Comparison of ENCODE assay signal across 11 cellular contexts in the genomic region with DNA sequence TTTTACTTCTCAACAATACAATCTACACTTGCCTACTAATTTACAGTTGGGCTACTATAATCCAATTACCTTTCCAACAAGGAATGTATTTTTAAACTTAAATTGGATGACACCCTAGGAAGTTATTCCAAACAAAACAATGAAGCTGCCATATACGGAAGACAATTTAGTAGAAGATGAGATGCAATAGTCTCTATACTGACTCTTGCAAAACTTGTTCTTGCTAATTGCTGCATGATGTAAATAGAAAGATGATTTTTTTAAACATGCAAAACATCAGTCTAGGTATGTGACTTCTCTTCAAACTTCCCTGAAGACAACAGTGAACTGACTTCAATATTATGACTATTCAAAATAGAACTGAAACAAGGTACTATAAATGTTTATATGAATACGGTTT.
A peak's percentile ranks its signal among the peaks of the same experiment; 100 is the strongest.
DNase-seq lines count a peak whose midpoint lies in the region; ATAC-seq and TF ChIP-seq lines count a peak whose summit lies in the region.
"Had no signal": no experiment of that assay in that cellular context is flagged by ENCODE, and none has a peak within 500 bp of the region (broad histone marks: within the 10 kb centered on the region; RNA-seq: fewer than 3 reads in every experiment).

No MANE protein-coding gene starts in this region.

- DNase-seq in AG04449 (ENCODE audit: low read depth, low spot score) (peak; percentile 26), epithelial cell of esophagus (ENCODE audit: low read depth) (peak; percentile 66), retina (no peak), NCI-H187 treated with DMSO at 0.1 percent for 48 hours (lab: John Stamatoyannopoulos, UW) (no peak)
- no peak for DNase-seq in stimulated activated naive CD4-positive, alpha-beta T cell (lab: John Stamatoyannopoulos, UW)
- no peak for DNase-seq in activated T-cell treated with anti-CD3 and anti-CD28 coated beads, Interleukin-2, amount 50 U/mL, for 48 hours
- DNase-seq: HFFc6, left lung, posterior cingulate gyrus had no signal

- POLR2A ChIA-PET in AG04449 (lab: Yijun Ruan, JAX), result no interaction called here

- TF ChIP-seq CTCF in AG04449 (IDR thresholded peaks at IDR 0.05; ENCODE audit: insufficient read depth, low read length, missing control alignments) (no peak), epithelial cell of esophagus (IDR thresholded peaks at IDR 0.05; ENCODE audit: insufficient read depth, low read depth, low read length, missing control alignments) (no peak)

- peak; percentile 40 for ATAC-seq in GM19351 (IDR thresholded peaks at IDR 0.05; ENCODE audit: unreplicated experiment)
- ATAC-seq in HG03064 (IDR thresholded peaks at IDR 0.05; ENCODE audit: low read depth, unreplicated experiment), result peak; percentile 32

- H3K4me3 ChIP-seq in AG04449 (ENCODE audit: low read depth, low read length) (no peak overlapping the region), epithelial cell of esophagus (ENCODE audit: low read length) (no peak overlapping the region)
- H3K4me3 ChIP-seq: left lung had no signal

- CTCF ChIA-PET in AG04449 (lab: Yijun Ruan, JAX), result interaction anchor here (1.2 to 2.2 kb wide), 2 partner anchors 10 to 17 kb away, joined by 3 to 5 read pairs; a partner anchor contains a TSS

Comparison
In these comparisons a context has a peak if more than half of its experiments do, and no peak if none do; other contexts are left out.
1. DNase-seq: peak in AG04449 (single experiment) and epithelial cell of esophagus (single experiment); none in stimulated activated naive CD4-positive, alpha-beta T cell (0 of 6), retina (single experiment), NCI-H187 treated with DMSO at 0.1 percent for 48 hours (single experiment) and activated T-cell treated with anti-CD3 and anti-CD28 coated beads, Interleukin-2, amount 50 U/mL, for 48 hours (0 of 2).